8 cellular contexts compared by ENCODE assay signal in genomic region chr1:202192770-202193613, GRCh38. TPM values are rescaled to one million over a fixed set of nuclear protein-coding genes. Genes with fewer than 3 reads are reported as not detected.
A peak's percentile ranks its signal among the peaks of the same experiment; 100 is the strongest.
DNase-seq lines count a peak whose midpoint lies in the region; TF ChIP-seq lines count a peak whose summit lies in the region.

No MANE protein-coding gene starts in this region.

- no peak overlapping the region for H2BK15ac ChIP-seq in neuronal stem cell (ENCODE audit: low read length)

- H3K27ac Mint-ChIP-seq in activated T-cell treated with anti-CD3 and anti-CD28 coated beads, Interleukin-2, amount 50 U/mL, for 24 hours: no peak overlapping the region

- H3K27me3 ChIP-seq in BJ (ENCODE audit: control insufficient read depth, insufficient read depth, low read length) (peaks cover 36% of the 10 kb centered on the region), OCI-LY1 (ENCODE audit: insufficient read depth, low read length) (no peaks in the 10 kb centered on the region), neuronal stem cell (ENCODE audit: control insufficient read depth in 3 of 3, insufficient read depth in 3 of 3, low read depth in 1 of 3, low read length in 3 of 3) (peaks cover 7 to 55% (median 23%) of the 10 kb centered on the region in 3 experiments), tibial artery (peaks cover 0 to 7% of the 10 kb centered on the region in 2 donors)

- no peaks in the 10 kb centered on the region for H3K79me2 ChIP-seq in OCI-LY1 (ENCODE audit: insufficient read depth, low read length)

- H4K91ac ChIP-seq in neuronal stem cell (ENCODE audit: low read depth, low read length, poor library complexity): no peak overlapping the region

- H3K4me3 ChIP-seq in BJ (ENCODE audit: low read depth, low read length) (no peak overlapping the region), OCI-LY1 (ENCODE audit: low read depth, low read length, poor library complexity, severe bottlenecking) (no peak overlapping the region), fibroblast of mammary gland (ENCODE audit: control insufficient read depth, low read depth, low read length) (no peak overlapping the region), neuronal stem cell (ENCODE audit: low read length in 2 of 2) (no peak overlapping the region), tibial artery (peak overlapping the region; percentile 72 to 82)

- H3K27me3 Mint-ChIP-seq in activated T-cell treated with anti-CD3 and anti-CD28 coated beads, Interleukin-2, amount 50 U/mL, for 24 hours: peaks cover 32% of the 10 kb centered on the region

- H3K9ac ChIP-seq in OCI-LY1 (ENCODE audit: low read length): no peak overlapping the region
- H3K9ac ChIP-seq in neuronal stem cell (ENCODE audit: low read depth, low read length, poor library complexity): no peak overlapping the region

- H3K18ac ChIP-seq in neuronal stem cell (ENCODE audit: low read length): peak overlapping the region; percentile 4

- H3K4ac ChIP-seq in neuronal stem cell (ENCODE audit: low read length): no peak overlapping the region

- TF ChIP-seq CTCF in BJ (IDR thresholded peaks at IDR 0.05; ENCODE audit: insufficient read depth, low read depth, low read length) (peak; percentile 91), GM20000 (IDR thresholded peaks at IDR 0.05; ENCODE audit: extremely low read depth, missing control alignments) (peak; percentile 78), OCI-LY1 (IDR thresholded peaks at IDR 0.05; ENCODE audit: low read length) (peak; percentile 81), fibroblast of mammary gland (conservative IDR thresholded peaks at IDR 0.05; ENCODE audit: control insufficient read depth, insufficient read depth, low read depth, low read length) (peak; percentile 80), tibial artery (IDR thresholded peaks at IDR 0.05) (peak; percentile 88 to 90)

- H3K36me3 ChIP-seq in BJ (ENCODE audit: control insufficient read depth, insufficient read depth, low read length) (no peaks in the 10 kb centered on the region), OCI-LY1 (ENCODE audit: insufficient read depth, low read length) (no peaks in the 10 kb centered on the region), neuronal stem cell (replicated peaks in 1 of 2; ENCODE audit: control insufficient read depth in 2 of 2, insufficient read depth in 2 of 2, low read length in 2 of 2) (no peaks in the 10 kb centered on the region), tibial artery (no peaks in the 10 kb centered on the region)

- H3K4me1 Mint-ChIP-seq in activated T-cell treated with anti-CD3 and anti-CD28 coated beads, Interleukin-2, amount 50 U/mL, for 24 hours (ENCODE audit: low read depth): peaks cover 3% of the 10 kb centered on the region

- H2BK12ac ChIP-seq in neuronal stem cell (ENCODE audit: low read length): peak overlapping the region; percentile 35

- POLR2A ChIA-PET in BJ (lab: Charles Lee): interaction anchor here (0.6 kb wide), 1 partner anchor 210 kb away, joined by 3 read pairs; the partner anchor contains the start of gene RNPEP

- no peak overlapping the region for H2AK5ac ChIP-seq in neuronal stem cell (ENCODE audit: low read depth, low read length)

- CTCF ChIA-PET in BJ (lab: Yijun Ruan, JAX): interaction anchor here (0.7 to 5.5 kb wide), 47 partner anchors 8 to 589 kb away, joined by 3 to 158 read pairs (median 5); partner anchors contain the start of genes ARL8A and UBE2T

- H3K9me3 Mint-ChIP-seq in activated T-cell treated with anti-CD3 and anti-CD28 coated beads, Interleukin-2, amount 50 U/mL, for 24 hours: no peaks in the 10 kb centered on the region

- H3K4me3 Mint-ChIP-seq in activated T-cell treated with anti-CD3 and anti-CD28 coated beads, Interleukin-2, amount 50 U/mL, for 24 hours: no peak overlapping the region

- no peaks in the 10 kb centered on the region for H3K36me3 Mint-ChIP-seq in activated T-cell treated with anti-CD3 and anti-CD28 coated beads, Interleukin-2, amount 50 U/mL, for 24 hours (ENCODE audit: low read depth)

- H3K4me1 ChIP-seq in OCI-LY1 (ENCODE audit: insufficient read depth, low read length, severe bottlenecking): no peaks in the 10 kb centered on the region
- peaks cover 0 to 10% of the 10 kb centered on the region in 2 donors for H3K4me1 ChIP-seq in neuronal stem cell (ENCODE audit: control insufficient read depth in 2 of 2, insufficient read depth in 1 of 2, low read depth in 1 of 2, low read length in 2 of 2)
- peaks cover 0 to 35% (median 15%) of the 10 kb centered on the region in 4 donors for H3K4me1 ChIP-seq in tibial artery

- no peaks in the 10 kb centered on the region for H3K9me2 ChIP-seq in OCI-LY1 (ENCODE audit: low read depth, low read length)

- H4K8ac ChIP-seq in neuronal stem cell (ENCODE audit: low read depth, low read length): no peak overlapping the region

- intact Hi-C loops in tibial artery (cut with DNase I; ENCODE audit: low total_unique reads): no loop called here

- no peak overlapping the region for H2BK5ac ChIP-seq in neuronal stem cell (ENCODE audit: low read length)

- H2AFZ ChIP-seq in OCI-LY1 (ENCODE audit: low read length) (no peak overlapping the region), neuronal stem cell (ENCODE audit: low read length) (no peak overlapping the region)

- H3K27ac ChIP-seq in OCI-LY1 (ENCODE audit: low read depth, low read length, poor library complexity, severe bottlenecking) (no peak overlapping the region), neuronal stem cell (replicated peaks; ENCODE audit: low read length) (no peak overlapping the region), tibial artery (peak overlapping the region; percentile 84 to 86)

- H3K4me2 ChIP-seq in OCI-LY1 (ENCODE audit: low read length) (no peak overlapping the region), neuronal stem cell (ENCODE audit: insufficient read depth, low read length, poor library complexity, severe bottlenecking) (peak overlapping the region; percentile 69)

- DNase-seq in BJ (ENCODE audit: low read depth): no peak
- DNase-seq in GM20000 (ENCODE audit: low spot score): peak; percentile 87
- DNase-seq in activated T-cell treated with anti-CD3 and anti-CD28 coated beads, Interleukin-2, amount 50 U/mL, for 24 hours: peak; percentile 76
- DNase-seq in fibroblast of mammary gland (ENCODE audit: low read depth): peak; percentile 44
- DNase-seq in neuronal stem cell (ENCODE audit: low spot score): peak; percentile 58
- peak; percentile 41 to 78 for DNase-seq in tibial artery
- DNase-seq in HCEC 1CT: no peak

- H3K14ac ChIP-seq in neuronal stem cell (ENCODE audit: low read length): peak overlapping the region; percentile 95

- no peak overlapping the region for H3K23ac ChIP-seq in neuronal stem cell (ENCODE audit: low read depth, low read length, poor library complexity)

- no peaks in the 10 kb centered on the region for H3K79me1 ChIP-seq in neuronal stem cell (ENCODE audit: low read depth, low read length)

- no peaks in the 10 kb centered on the region for H3F3A ChIP-seq in OCI-LY1 (ENCODE audit: insufficient read depth, low read length)

- no peak overlapping the region for H2BK120ac ChIP-seq in neuronal stem cell (ENCODE audit: low read depth, low read length)

- H4K20me1 ChIP-seq in OCI-LY1 (ENCODE audit: insufficient read depth, low read length): no peaks in the 10 kb centered on the region

- WGBS in neuronal stem cell (ENCODE audit: extremely low coverage in 2 of 2, insufficient read length in 2 of 2, insufficient replicate concordance in 1 of 2), 2 donors: no CpG with 5 or more reads among the region's 18 CpGs

- no peaks in the 10 kb centered on the region for H3K9me3 ChIP-seq in OCI-LY1 (ENCODE audit: low read length)
- no peaks in the 10 kb centered on the region for H3K9me3 ChIP-seq in neuronal stem cell (replicated peaks in 1 of 2; ENCODE audit: control insufficient read depth in 2 of 2, insufficient read depth in 1 of 2, low read depth in 1 of 2, low read length in 2 of 2)
- no peaks in the 10 kb centered on the region for H3K9me3 ChIP-seq in tibial artery

RNA-seq across cellular contexts. Expression of gene LGR6, which starts 0.6 kb away (rescaled TPM):
- not detected in 2 replicates for polyA plus RNA-seq in BJ (2011; rRNA removed)
- polyA minus RNA-seq in BJ (2011; rRNA and poly(A)+ RNA removed): 0.38 TPM in 1 of 2 replicates, not detected in the other
- 0.21 TPM for polyA plus RNA-seq in neuronal stem cell (2013, experiment 1 of 2)
- 0.15 TPM for polyA plus RNA-seq in neuronal stem cell (2013, experiment 2 of 2)

RNA-seq across cellular contexts. Expression of gene PTPN7, which starts 32.6 kb away (rescaled TPM):
- polyA plus RNA-seq in BJ (2011; rRNA removed): not detected in 2 replicates
- not detected in 2 replicates for polyA minus RNA-seq in BJ (2011; rRNA and poly(A)+ RNA removed)
- not detected for polyA plus RNA-seq in neuronal stem cell (2013, experiment 1 of 2)
- polyA plus RNA-seq in neuronal stem cell (2013, experiment 2 of 2): not detected

RNA-seq across cellular contexts. Expression of gene ARL8A, which starts 48.5 kb away (rescaled TPM):
- polyA plus RNA-seq in BJ (2011; rRNA removed): 54.5 and 76.6 TPM in 2 replicates
- 14.0 and 29.4 TPM in 2 replicates for polyA minus RNA-seq in BJ (2011; rRNA and poly(A)+ RNA removed)
- 33.4 TPM for polyA plus RNA-seq in neuronal stem cell (2013, experiment 1 of 2)
- polyA plus RNA-seq in neuronal stem cell (2013, experiment 2 of 2): 32.1 TPM

Comparison
In these comparisons a context has a peak if more than half of its experiments do, and no peak if none do; other contexts are left out.
1. DNase-seq: peak in GM20000 (single experiment), activated T-cell treated with anti-CD3 and anti-CD28 coated beads, Interleukin-2, amount 50 U/mL, for 24 hours (single experiment), fibroblast of mammary gland (single experiment), neuronal stem cell (single experiment) and tibial artery (2 of 2); none in BJ (single experiment) and HCEC 1CT (single experiment).
2. H3K4me3 ChIP-seq: peak in tibial artery (2 of 2); none in BJ (single experiment), OCI-LY1 (single experiment), fibroblast of mammary gland (single experiment) and neuronal stem cell (0 of 2).
3. H3K27ac ChIP-seq: peak in tibial artery (2 of 2); none in OCI-LY1 (single experiment) and neuronal stem cell (single experiment).
4. Peak in every context shown above with its lines, with median percentiles within 50 percentile points of each other: CTCF ChIP-seq.